In genomic region chr4:55927776-55928437, GRCh38 we compare ENCODE assay signal across 24 cellular contexts.
"Had no signal": no experiment of that assay in that cellular context is flagged by ENCODE, and none has a peak within 500 bp of the region (broad histone marks: within the 10 kb centered on the region; RNA-seq: fewer than 3 reads in every experiment).

No MANE protein-coding gene starts in this region.

- H3K4me1 ChIP-seq: adrenal gland, pancreas, vagina had no signal

- H3K4me3 ChIP-seq: adrenal gland, left lung, mucosa of descending colon, pancreas, smooth muscle cell, vagina had no signal

- ATAC-seq: activated naive CD4-positive, alpha-beta T cell treated with anti-CD3 and anti-CD28 coated beads, Interleukin-2, amount 50 U/mL, for 72 hours; esophagus mucosa; left lung; mucosa of descending colon; naive thymus-derived CD4-positive, alpha-beta T cell; pancreas; sciatic nerve; stimulated activated naive CD8-positive, alpha-beta T cell treated with anti-CD3 and anti-CD28 coated beads, Interleukin-15, amount 100 ng/mL, for 72 hours had no signal

- DNase-seq: activated CD4-positive, alpha-beta T cell treated with anti-CD3 and anti-CD28 coated beads for 1 hour; activated CD8-positive, alpha-beta memory T cell treated with anti-CD3 and anti-CD28 coated beads for 24 hours; activated CD8-positive, alpha-beta memory T cell treated with anti-CD3 and anti-CD28 coated beads, Interleukin-2, amount 50 U/mL, for 48 hours; activated effector memory CD4-positive, alpha-beta T cell treated with anti-CD3 and anti-CD28 coated beads, Interleukin-2, amount 50 U/mL, for 16 hours; activated T-cell treated with anti-CD3 and anti-CD28 coated beads, Interleukin-2, amount 50 U/mL, for 48 hours; adrenal gland; effector CD8-positive, alpha-beta T cell; head of caudate nucleus; kidney; left lung; mucosa of descending colon; naive thymus-derived CD4-positive, alpha-beta T cell; pancreas; stimulated activated CD4-positive, alpha-beta T cell treated with anti-CD3 and anti-CD28 coated beads, Interleukin-4, amount 100 ng/mL, for 1 hour; stimulated activated naive CD8-positive, alpha-beta T cell treated with anti-CD3 and anti-CD28 coated beads, Interleukin-15, amount 100 ng/mL, for 72 hours; T-helper 1 cell; T-helper 9 cell; WERI-Rb-1 had no signal

- H3K4me2 ChIP-seq: smooth muscle cell had no signal

- H3K27me3 ChIP-seq: adrenal gland, left lung, pancreas, vagina had no signal

- H3K36me3 ChIP-seq: adrenal gland, left lung, pancreas, vagina, WERI-Rb-1 had no signal

- H3K9me3 ChIP-seq: adrenal gland, mucosa of descending colon, pancreas, vagina had no signal

- FAIRE-seq: frontal cortex, kidney, pancreas had no signal

- H3K27ac ChIP-seq: adrenal gland, left lung, pancreas, vagina, WERI-Rb-1 had no signal
